Comparison of ENCODE assay signal across 9 cellular contexts in genomic region chr10:71970331-71970730, GRCh38. TPM values are rescaled to one million over a fixed set of nuclear protein-coding genes. Genes with fewer than 3 reads are reported as not detected.
DNase-seq lines count a peak whose midpoint lies in the region; ATAC-seq and TF ChIP-seq lines count a peak whose summit lies in the region.
"Had no signal": no experiment of that assay in that cellular context is flagged by ENCODE, and none has a peak within 500 bp of the region (broad histone marks: within the 10 kb centered on the region; RNA-seq: fewer than 3 reads in every experiment).

No MANE protein-coding gene starts in this region.

- no peak overlapping the region for H3K4me3 ChIP-seq in BE2C (ENCODE audit: low read depth, low read length)

- H3K27me3 Mint-ChIP-seq in neural crest cell (ENCODE audit: low read depth): no peaks in the 10 kb centered on the region

- ATAC-seq in HG02840 (IDR thresholded peaks at IDR 0.05; ENCODE audit: low FRiP score, unreplicated experiment): no peak
- no peak for ATAC-seq in HG02938 (IDR thresholded peaks at IDR 0.05; ENCODE audit: unreplicated experiment)

- H3K4me3 Mint-ChIP-seq in neural crest cell: peak overlapping the region; percentile 27
- H3K4me3 Mint-ChIP-seq: T-cell had no signal

- peaks cover 11% of the 10 kb centered on the region for H3K4me1 ChIP-seq in BE2C

- no peaks in the 10 kb centered on the region for H3K9me3 Mint-ChIP-seq in neural crest cell
- H3K9me3 Mint-ChIP-seq: T-cell had no signal

- H3K36me3 ChIP-seq in BE2C: no peaks in the 10 kb centered on the region; the same call in 1 of the 2 replicates

- H3K4me1 Mint-ChIP-seq in neural crest cell: peaks cover 77% of the 10 kb centered on the region

- H3K27ac Mint-ChIP-seq in neural crest cell (ENCODE audit: unreplicated experiment): peak overlapping the region; percentile 8
- H3K27ac Mint-ChIP-seq: T-cell had no signal

- peak; percentile 45 for DNase-seq in BE2C
- peak; percentile 78 for DNase-seq in M059J (ENCODE audit: low read depth)
- peak; percentile 28 for DNase-seq in dermis blood vessel endothelial cell
- no peak for DNase-seq in neural crest cell (ENCODE audit: low read depth, low spot score)
- no peak for DNase-seq in activated gamma-delta T cell (lab: John Stamatoyannopoulos, UW)
- no peak for DNase-seq in SHP77 treated with DMSO at 0.1 percent for 48 hours (lab: John Stamatoyannopoulos, UW)
- DNase-seq: T-cell had no signal

- H3K36me3 Mint-ChIP-seq in neural crest cell (ENCODE audit: low read depth): no peaks in the 10 kb centered on the region
- H3K36me3 Mint-ChIP-seq: T-cell had no signal

- no peaks in the 10 kb centered on the region for H3K9me3 ChIP-seq in BE2C

- no peaks in the 10 kb centered on the region for H3K27me3 ChIP-seq in BE2C

- 0 out of 2 replicates have a peak, but pooled peaks have one; percentile 23 for TF ChIP-seq CTCF in BE2C (IDR thresholded peaks at IDR 0.05; ENCODE audit: low read depth, low read length)
- peak; percentile 42 for TF ChIP-seq CTCF in neural crest cell (conservative IDR thresholded peaks at IDR 0.05)

RNA-seq across cellular contexts. Expression of gene CHST3, which starts 6.1 kb away (rescaled TPM):
- polyA plus RNA-seq in BE2C (2012; ENCODE audit: insufficient read depth, insufficient read length, low read depth): 21.1 TPM
- total RNA-seq in M059J (2014; rRNA removed; shearing (Covaris generic)): 12.3 and 22.4 TPM in 2 replicates
- total RNA-seq in dermis blood vessel endothelial cell (7.0 TPM in 2 replicates), neural crest cell (24.5 and 25.8 TPM in 2 replicates)

Comparison
In these comparisons a context has a peak if more than half of its experiments do, and no peak if none do; other contexts are left out.
1. DNase-seq: peak in BE2C (single experiment), M059J (single experiment) and dermis blood vessel endothelial cell (single experiment); none in neural crest cell (single experiment), activated gamma-delta T cell (single experiment) and SHP77 treated with DMSO at 0.1 percent for 48 hours (single experiment).